In genomic region chr5:57087947-57088346, GRCh38 we compare ENCODE assay signal across 2 cellular contexts.
DNase-seq lines count a peak whose midpoint lies in the region; ATAC-seq, FAIRE-seq and TF ChIP-seq lines count a peak whose summit lies in the region.
"Not testable (repeated sequence)": the region's sequence is repeated elsewhere in the genome, so short reads cannot be mapped to it uniquely, and the experiment has no call there.

No MANE protein-coding gene starts in this region.

- H3K27ac ChIP-seq in HEK293 (ENCODE audit: extremely low read depth, low read depth, low read length); K562 (ENCODE audit: extremely low read depth, low read depth, low read length): not testable (repeated sequence)

- intact Hi-C loops in K562 (cut with micrococcal nuclease) = not testable (repeated sequence)

- ATAC-seq in K562 = not testable (repeated sequence)

- in situ Hi-C loops in K562 (cut with MboI) = not testable (repeated sequence)

- not testable (repeated sequence) for H4K20me1 ChIP-seq in K562 (replicated peaks; ENCODE audit: control insufficient read depth, insufficient read depth, low read length)

- TF ChIP-seq RAD21 in K562 (CRISPR knock-in tag; conservative IDR thresholded peaks at IDR 0.05 in 1 of 2, IDR thresholded peaks at IDR 0.05 in 1 of 2) = not testable (repeated sequence)

- not testable (repeated sequence) for DNase-seq in K562 (ENCODE audit: extremely low read depth in 1 of 4, low spot score in 3 of 4)

- 0% methylated on average over 1 of the region's 1 CpG for WGBS in K562 (ENCODE audit: insufficient coverage, low coverage, missing lambda C conversion rate)

- not testable (repeated sequence) for H3K9me1 ChIP-seq in K562 (ENCODE audit: control insufficient read depth, insufficient read depth, low read length)

- H2AFZ ChIP-seq in K562 (ENCODE audit: low read depth, low read length) = not testable (repeated sequence)

- not testable (repeated sequence) for H3K9me3 ChIP-seq in HEK293 (ENCODE audit: control insufficient read depth, insufficient read depth, low read depth, low read length); K562 (replicated peaks; ENCODE audit: control insufficient read depth, insufficient read depth, low read depth, low read length)

- CTCF ChIA-PET in HEK293 (lab: Yijun Ruan, JAX); K562 (lab: Yijun Ruan, JAX; ENCODE audit: low intra/inter-chr PET ratio): not testable (repeated sequence)

- not testable (repeated sequence) for FAIRE-seq in K562 (lab: Jason Lieb, UNC)

- TF ChIP-seq CTCF in HEK293 (tag by site-specific recombination; IDR thresholded peaks at IDR 0.05); K562 (IDR thresholded peaks at IDR 0.05 in 2 of 3, conservative IDR thresholded peaks at IDR 0.05 in 1 of 3; ENCODE audit: insufficient read depth in 2 of 3, low read depth in 1 of 3, low read length in 3 of 3): not testable (repeated sequence)

- TF ChIP-seq EP300 in K562 (IDR thresholded peaks at IDR 0.05; ENCODE audit: low read length) = not testable (repeated sequence)

- H3K9ac ChIP-seq in K562 (ENCODE audit: insufficient read depth in 1 of 2, low read depth in 2 of 2, low read length in 2 of 2) = not testable (repeated sequence)

- not testable (repeated sequence) for H3K4me3 ChIP-seq in HEK293 (ENCODE audit: low read depth, low read length); K562

- not testable (repeated sequence) for BruUV-seq in K562 (replicated peaks; lab: Mats Ljungman, UMichigan)

- not testable (repeated sequence) for H3K4me2 ChIP-seq in K562 (ENCODE audit: insufficient read depth, low read length)

- not testable (repeated sequence) for H3K27me3 ChIP-seq in K562 (ENCODE audit: control insufficient read depth in 2 of 2, insufficient read depth in 2 of 2, low read length in 2 of 2)

- H3K79me2 ChIP-seq in K562 (ENCODE audit: control insufficient read depth, insufficient read depth, low read length) = not testable (repeated sequence)

- H3K36me3 ChIP-seq in HEK293 (ENCODE audit: control insufficient read depth in 2 of 2, insufficient read depth in 1 of 2, low read length in 2 of 2); K562 (ENCODE audit: control insufficient read depth, insufficient read depth, low read length): not testable (repeated sequence)

- not testable (repeated sequence) for H3K4me1 ChIP-seq in HEK293 (ENCODE audit: control insufficient read depth, insufficient read depth, low read length); K562 (replicated peaks in 1 of 2; ENCODE audit: control insufficient read depth in 2 of 2, insufficient read depth in 2 of 2, low read length in 2 of 2)

- TF ChIP-seq POLR2A in K562 (conservative IDR thresholded peaks at IDR 0.05) = not testable (repeated sequence)

- POLR2A ChIA-PET in HEK293 (lab: Yijun Ruan, JAX); K562 (lab: Yijun Ruan, JAX): not testable (repeated sequence)

TF ChIP-seq in HEK293, 187 proteins besides CTCF, POLR2A, EP300 and RAD21:
- TF ChIP-seq ZNF280D (tag by site-specific recombination; IDR thresholded peaks at IDR 0.05) (peak; percentile 68; the same call in 1 of the 2 replicates), ZNF146 (tag by site-specific recombination; IDR thresholded peaks at IDR 0.05) (peak; percentile 93)

TF ChIP-seq in K562, 482 proteins besides CTCF, POLR2A, EP300 and RAD21:
- TF ChIP-seq ZNF146 (CRISPR knock-in tag; IDR thresholded peaks at IDR 0.05; ENCODE audit: unreplicated experiment) (peak; percentile 57), BCOR (IDR thresholded peaks at IDR 0.05) (0 out of 2 replicates have a peak, but pooled peaks have one; percentile 21)
